ENCODE assay signal across 1 cellular context in the genomic region with DNA sequence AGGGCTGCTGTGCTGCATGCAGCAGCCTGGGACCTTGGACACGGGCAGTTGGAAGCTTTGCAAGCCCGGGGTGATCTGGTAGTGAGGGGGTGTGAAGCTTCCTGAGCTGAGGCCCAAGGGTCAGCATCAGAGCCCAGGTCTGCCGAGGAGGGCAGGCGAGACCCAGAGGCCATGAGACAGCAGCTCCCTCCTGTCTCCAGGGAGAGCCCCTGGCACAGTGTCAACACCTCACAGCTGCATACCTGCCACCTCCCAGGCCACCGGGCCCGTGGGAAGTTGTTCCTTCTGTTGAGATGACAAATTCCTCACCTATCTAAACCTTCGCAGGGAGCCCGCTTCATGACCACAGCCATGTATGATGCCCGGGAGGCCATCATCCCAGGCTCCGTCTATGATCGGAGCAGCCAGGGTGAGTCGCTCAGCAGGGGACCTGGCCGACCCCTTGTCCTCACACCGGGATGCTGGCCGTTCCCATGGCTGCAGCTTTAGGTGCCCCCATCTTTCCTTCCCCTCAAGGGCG.
TF ChIP-seq lines count a peak whose summit lies in the region.

No MANE protein-coding gene starts in this region.

TF ChIP-seq in IMR-90, 13 proteins besides CTCF, POLR2A, EP300 and RAD21:
- TF ChIP-seq MAZ (IDR thresholded peaks at IDR 0.05; ENCODE audit: borderline replicate concordance, low read depth, low read length) (no peak), NFE2L2 (IDR thresholded peaks at IDR 0.05; ENCODE audit: low read depth, low read length) (no peak), CEBPB (IDR thresholded peaks at IDR 0.05; ENCODE audit: low read depth, low read length) (no peak), MAFK (IDR thresholded peaks at IDR 0.05; ENCODE audit: low read depth, low read length) (no peak), CHD1 (IDR thresholded peaks at IDR 0.05; ENCODE audit: low read depth, low read length) (no peak), BHLHE40 (IDR thresholded peaks at IDR 0.05; ENCODE audit: low read depth, low read length) (no peak), SMC3 (IDR thresholded peaks at IDR 0.05; ENCODE audit: low read depth, low read length) (no peak), RCOR1 (IDR thresholded peaks at IDR 0.05; ENCODE audit: insufficient replicate concordance, low read length) (no peak), FOS (IDR thresholded peaks at IDR 0.05; ENCODE audit: low read depth, low read length) (no peak), RFX5 (IDR thresholded peaks at IDR 0.05; ENCODE audit: low read depth, low read length) (no peak), MXI1 (IDR thresholded peaks at IDR 0.05; ENCODE audit: borderline replicate concordance, low read depth, low read length) (no peak)
- TF ChIP-seq, protein P1, sequence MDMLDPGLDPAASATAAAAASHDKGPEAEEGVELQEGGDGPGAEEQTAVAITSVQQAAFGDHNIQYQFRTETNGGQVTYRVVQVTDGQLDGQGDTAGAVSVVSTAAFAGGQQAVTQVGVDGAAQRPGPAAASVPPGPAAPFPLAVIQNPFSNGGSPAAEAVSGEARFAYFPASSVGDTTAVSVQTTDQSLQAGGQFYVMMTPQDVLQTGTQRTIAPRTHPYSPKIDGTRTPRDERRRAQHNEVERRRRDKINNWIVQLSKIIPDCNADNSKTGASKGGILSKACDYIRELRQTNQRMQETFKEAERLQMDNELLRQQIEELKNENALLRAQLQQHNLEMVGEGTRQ (IDR thresholded peaks at IDR 0.05; ENCODE audit: low read depth, low read length), result no peak
- TF ChIP-seq, protein P2, sequence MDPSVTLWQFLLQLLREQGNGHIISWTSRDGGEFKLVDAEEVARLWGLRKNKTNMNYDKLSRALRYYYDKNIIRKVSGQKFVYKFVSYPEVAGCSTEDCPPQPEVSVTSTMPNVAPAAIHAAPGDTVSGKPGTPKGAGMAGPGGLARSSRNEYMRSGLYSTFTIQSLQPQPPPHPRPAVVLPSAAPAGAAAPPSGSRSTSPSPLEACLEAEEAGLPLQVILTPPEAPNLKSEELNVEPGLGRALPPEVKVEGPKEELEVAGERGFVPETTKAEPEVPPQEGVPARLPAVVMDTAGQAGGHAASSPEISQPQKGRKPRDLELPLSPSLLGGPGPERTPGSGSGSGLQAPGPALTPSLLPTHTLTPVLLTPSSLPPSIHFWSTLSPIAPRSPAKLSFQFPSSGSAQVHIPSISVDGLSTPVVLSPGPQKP (IDR thresholded peaks at IDR 0.05; ENCODE audit: borderline replicate concordance, low read depth, low read length), result no peak
